28 cellular contexts compared by ENCODE assay signal in the genomic region with DNA sequence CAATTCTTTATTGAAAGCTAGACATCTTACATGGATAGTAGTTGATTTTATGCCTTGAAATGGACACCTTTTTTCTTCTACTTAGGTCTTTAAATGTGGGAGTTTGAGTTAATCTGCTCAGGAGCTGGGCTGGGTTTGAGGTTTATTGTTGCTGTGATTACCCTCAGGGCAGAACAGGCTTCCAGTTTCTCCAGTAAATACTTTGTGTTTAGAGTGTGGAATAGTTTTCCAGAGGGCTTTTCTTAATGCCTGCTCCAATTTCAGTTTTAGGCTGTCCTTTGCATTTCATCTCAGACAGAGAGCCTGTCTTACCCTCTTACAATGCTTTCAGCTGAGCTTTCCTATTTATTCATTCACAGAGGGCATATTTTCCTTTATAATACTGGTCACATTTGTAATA.
DNase-seq lines count a peak whose midpoint lies in the region; ATAC-seq and TF ChIP-seq lines count a peak whose summit lies in the region.
"Had no signal": no experiment of that assay in that cellular context is flagged by ENCODE, and none has a peak within 500 bp of the region (broad histone marks: within the 10 kb centered on the region; RNA-seq: fewer than 3 reads in every experiment).

No MANE protein-coding gene starts in this region.

- H4K8ac ChIP-seq in IMR-90 (ENCODE audit: low read depth in 2 of 2, low read length in 2 of 2) (no peak overlapping the region), trophoblast cell (ENCODE audit: low read depth, low read length) (no peak overlapping the region)

- H2BK120ac ChIP-seq in IMR-90 (ENCODE audit: low read depth, low read length): no peak overlapping the region
- H2BK120ac ChIP-seq in trophoblast cell (ENCODE audit: insufficient read depth, low read length, poor library complexity): no peak overlapping the region

- peaks cover 4% of the 10 kb centered on the region; the same call in 1 of the 2 replicates for H3K4me1 ChIP-seq in IMR-90 (ENCODE audit: control insufficient read depth, insufficient read depth, low read length)
- peaks cover 8 to 20% of the 10 kb centered on the region in 2 experiments for H3K4me1 ChIP-seq in trophoblast cell (ENCODE audit: control insufficient read depth in 1 of 2, insufficient read depth in 2 of 2, low read length in 2 of 2)
- peaks cover 11 to 66% (median 53%) of the 10 kb centered on the region in 4 donors for H3K4me1 ChIP-seq in esophagus muscularis mucosa
- H3K4me1 ChIP-seq: BLaER1 had no signal

- H3K79me1 ChIP-seq in IMR-90 (ENCODE audit: low read depth in 1 of 2, low read length in 2 of 2) (peaks cover 19 to 50% of the 10 kb centered on the region in 2 experiments), trophoblast cell (ENCODE audit: low read length) (no peaks in the 10 kb centered on the region)

- no peak overlapping the region for H4K5ac ChIP-seq in IMR-90 (ENCODE audit: low read depth, low read length)

- dilution Hi-C loops in IMR-90 (cut with HindIII; ENCODE audit: low sequenced_read_pairs, unreplicated experiment): no loop called here

- H4K91ac ChIP-seq in IMR-90 (ENCODE audit: insufficient read depth, low read depth, low read length) (no peak overlapping the region), trophoblast cell (ENCODE audit: low read depth, low read length) (no peak overlapping the region)

- H2AK9ac ChIP-seq in IMR-90 (replicated peaks; ENCODE audit: low read depth, low read length, poor library complexity): no peak overlapping the region

- intact Hi-C loops in IMR-90 (cut with micrococcal nuclease) (no loop called here), esophagus muscularis mucosa (cut with DNase I) (no loop called here)

- no peak overlapping the region for H3K4me2 ChIP-seq in IMR-90 (ENCODE audit: low read depth, low read length)
- peak overlapping the region; percentile 39 for H3K4me2 ChIP-seq in trophoblast cell (ENCODE audit: low read length)
- H3K4me2 ChIP-seq: BLaER1, PC-9 had no signal

- H3K18ac ChIP-seq in IMR-90 (ENCODE audit: low read depth, low read length) (no peak overlapping the region), trophoblast cell (ENCODE audit: low read length) (no peak overlapping the region)

- H3K23ac ChIP-seq in IMR-90 (ENCODE audit: low read depth, low read length) (no peak overlapping the region), trophoblast cell (ENCODE audit: low read length) (no peak overlapping the region)

- H2AK5ac ChIP-seq in IMR-90 (ENCODE audit: low read depth, low read length) (no peak overlapping the region), trophoblast cell (ENCODE audit: low read length) (no peak overlapping the region)

- H2BK5ac ChIP-seq in IMR-90 (ENCODE audit: low read depth, low read length, poor library complexity, severe bottlenecking): no peak overlapping the region
- no peak overlapping the region for H2BK5ac ChIP-seq in trophoblast cell (ENCODE audit: low read depth, low read length, poor library complexity)

- H3K27ac ChIP-seq in IMR-90 (ENCODE audit: insufficient read depth, low read length): no peak overlapping the region
- peak overlapping the region; percentile 27 for H3K27ac ChIP-seq in trophoblast cell (ENCODE audit: low read depth, low read length)
- H3K27ac ChIP-seq in esophagus muscularis mucosa (replicated peaks in 1 of 4): no peak overlapping the region
- H3K27ac ChIP-seq: BLaER1, esophagus squamous epithelium, PC-9 had no signal

- H4K20me1 ChIP-seq in IMR-90 (ENCODE audit: insufficient read depth, low read length): 0 out of 2 replicates have a peak, but pooled peaks cover 4% of the 10 kb centered on the region
- H4K20me1 ChIP-seq: BLaER1 had no signal

- BruUV-seq in IMR-90 (replicated peaks; lab: Mats Ljungman, UMichigan): no TSS peak

- H3K9ac ChIP-seq in IMR-90 (ENCODE audit: low read depth, low read length): no peak overlapping the region
- H3K9ac ChIP-seq in trophoblast cell (ENCODE audit: low read length): no peak overlapping the region
- H3K9ac ChIP-seq: BLaER1 had no signal

- no peak for TF ChIP-seq CTCF in IMR-90 (conservative IDR thresholded peaks at IDR 0.05; ENCODE audit: low read depth, low read length)
- no peak for TF ChIP-seq CTCF in fibroblast of villous mesenchyme (IDR thresholded peaks at IDR 0.05; ENCODE audit: insufficient read depth, low read depth, low read length)
- no peak for TF ChIP-seq CTCF in esophagus muscularis mucosa (IDR thresholded peaks at IDR 0.05)

- no peak for TF ChIP-seq RAD21 in IMR-90 (IDR thresholded peaks at IDR 0.05; ENCODE audit: low read length)

- H3K27me3 ChIP-seq in IMR-90 (ENCODE audit: control insufficient read depth, insufficient read depth, low read length) (no peaks in the 10 kb centered on the region), trophoblast cell (ENCODE audit: insufficient read depth, low read length) (no peaks in the 10 kb centered on the region), esophagus muscularis mucosa (no peaks in the 10 kb centered on the region)
- H3K27me3 ChIP-seq: BLaER1, esophagus squamous epithelium, heart right ventricle had no signal

- H2BK12ac ChIP-seq in trophoblast cell (ENCODE audit: low read length): no peak overlapping the region

- in situ Hi-C loops in IMR-90 (cut with MboI; ENCODE audit: low sequenced_read_pairs): no loop called here

- ATAC-seq in IMR-90 (ENCODE audit: low read depth) (peak; percentile 84), GM18873 (IDR thresholded peaks at IDR 0.05; ENCODE audit: low FRiP score, unreplicated experiment) (no peak)
- ATAC-seq: heart right ventricle; K562; right cardiac atrium; Right ventricle myocardium inferior; stimulated activated naive CD8-positive, alpha-beta T cell treated with anti-CD3 and anti-CD28 coated beads, Interleukin-15, Interleukin-2, amounts not matched to agents 100 U/mL and 50 U/mL, for 24 hours; T-helper 17 cell had no signal

- H3K9me3 ChIP-seq in IMR-90 (ENCODE audit: control insufficient read depth, insufficient read depth, low read length): no peaks in the 10 kb centered on the region
- peaks cover 2% of the 10 kb centered on the region for H3K9me3 ChIP-seq in trophoblast cell (ENCODE audit: insufficient read depth, low read depth, low read length)
- H3K9me3 ChIP-seq in esophagus muscularis mucosa: no peaks in the 10 kb centered on the region
- H3K9me3 ChIP-seq: BLaER1, esophagus squamous epithelium had no signal

- no peak for TF ChIP-seq POLR2A in IMR-90 (IDR thresholded peaks at IDR 0.05; ENCODE audit: low read depth, low read length)
- TF ChIP-seq POLR2A in esophagus muscularis mucosa (IDR thresholded peaks at IDR 0.05; ENCODE audit: low read depth): no peak

- H3K14ac ChIP-seq in IMR-90 (replicated peaks; ENCODE audit: low read depth, low read length): no peak overlapping the region
- H3K14ac ChIP-seq in trophoblast cell (ENCODE audit: low read length): no peak overlapping the region

- CTCF ChIA-PET in IMR-90 (lab: Yijun Ruan, JAX): interaction anchor here (0.7 kb wide), 1 partner anchor 365 kb away, joined by 3 read pairs; no protein-coding TSS in a partner anchor

- peak; percentile 63 for DNase-seq in EH (ENCODE audit: low read depth)
- peak; percentile 7 for DNase-seq in IMR-90
- DNase-seq in fibroblast of villous mesenchyme (ENCODE audit: low read depth): peak; percentile 36
- no peak for DNase-seq in trophoblast cell
- no peak for DNase-seq in esophagus muscularis mucosa (ENCODE audit: extremely low spot score)
- DNase-seq in NCI-H1417 treated with DMSO at 0.1 percent for 48 hours (lab: John Stamatoyannopoulos, UW): no peak
- DNase-seq: activated CD4-positive, alpha-beta T cell treated with anti-CD3 and anti-CD28 coated beads, Interleukin-2, amount 50 U/mL, for 48 hours; activated naive CD4-positive, alpha-beta T cell; Caco-2; cerebellar nuclear complex; DMS79 treated with DMSO at 0.1 percent for 48 hours; esophagus squamous epithelium; heart right ventricle; kidney glomerular epithelial cell; NCI-H1105; NCI-H1930; NCI-H526; NK-92 treated with Interleukin-12 subunit alpha and Interleukin-12 subunit beta, amount 100 ng/mL, for 24 hours; PC-9; posterior cingulate gyrus; right cardiac atrium; stimulated activated CD4-positive, alpha-beta T cell treated with anti-CD3 and anti-CD28 coated beads, Interleukin-1b, Interleukin-23, amount 100 ng/mL, for 48 hours; stimulated activated naive CD8-positive, alpha-beta T cell treated with anti-CD3 and anti-CD28 coated beads, Interleukin-15, Interleukin-2, amounts not matched to agents 100 U/mL and 50 U/mL, for 24 hours; T-helper 17 cell had no signal

- no peak overlapping the region for H3K56ac ChIP-seq in IMR-90 (ENCODE audit: extremely low read depth, insufficient read depth, low read length)

- no peaks in the 10 kb centered on the region for H3K79me2 ChIP-seq in trophoblast cell (ENCODE audit: control insufficient read depth, insufficient read depth, low read length, poor library complexity)

- POLR2A ChIA-PET in IMR-90 (lab: Charles Lee; ENCODE audit: unreplicated experiment): interaction anchor here (0.6 kb wide), 1 partner anchor 34 kb away, joined by 3 read pairs; no protein-coding TSS in a partner anchor

- H3K36me3 ChIP-seq in IMR-90 (ENCODE audit: control insufficient read depth, insufficient read depth, low read length) (peaks cover 22% of the 10 kb centered on the region), trophoblast cell (ENCODE audit: control insufficient read depth in 1 of 2, insufficient read depth in 2 of 2, low read length in 2 of 2) (peaks cover 8 to 11% of the 10 kb centered on the region in 2 experiments), esophagus muscularis mucosa (peaks cover 10 to 39% (median 25%) of the 10 kb centered on the region in 4 donors)

- no peak overlapping the region for H2BK20ac ChIP-seq in IMR-90 (ENCODE audit: low read depth, low read length)

- peaks cover 9% of the 10 kb centered on the region for H3K9me1 ChIP-seq in IMR-90 (ENCODE audit: insufficient read depth, low read length)

- H4K12ac ChIP-seq in trophoblast cell (ENCODE audit: low read depth, low read length): no peak overlapping the region

- H3K4ac ChIP-seq in IMR-90 (ENCODE audit: low read depth, low read length) (no peak overlapping the region), trophoblast cell (ENCODE audit: low read depth, low read length) (no peak overlapping the region)

- H2AFZ ChIP-seq in IMR-90 (replicated peaks; ENCODE audit: low read length, poor library complexity) (no peak overlapping the region), trophoblast cell (ENCODE audit: insufficient read depth, low read length, poor library complexity) (no peak overlapping the region)
- H2AFZ ChIP-seq: PC-9 had no signal

- H3K4me3 ChIP-seq in IMR-90 (ENCODE audit: insufficient read depth, low read depth, low read length) (no peak overlapping the region), fibroblast of villous mesenchyme (ENCODE audit: low read depth, low read length) (no peak overlapping the region), trophoblast cell (ENCODE audit: low read depth, low read length) (no peak overlapping the region), esophagus muscularis mucosa (no peak overlapping the region)
- H3K4me3 ChIP-seq: BLaER1, esophagus squamous epithelium, heart right ventricle, K562, PC-9 had no signal

- H2BK15ac ChIP-seq in IMR-90 (ENCODE audit: low read depth, low read length): no peak overlapping the region

- TF ChIP-seq EP300 in esophagus muscularis mucosa (IDR thresholded peaks at IDR 0.05): no peak

TF ChIP-seq in IMR-90, 13 proteins besides CTCF, POLR2A, EP300 and RAD21 (continues in another document):
- no peak for TF ChIP-seq SMC3 (IDR thresholded peaks at IDR 0.05; ENCODE audit: low read depth, low read length)
- TF ChIP-seq CHD1 (IDR thresholded peaks at IDR 0.05; ENCODE audit: low read depth, low read length): no peak
- TF ChIP-seq CEBPB (IDR thresholded peaks at IDR 0.05; ENCODE audit: low read depth, low read length): no peak

Comparison
In these comparisons a context has a peak if more than half of its experiments do, and no peak if none do; other contexts are left out.
1. DNase-seq: peak in EH (single experiment), IMR-90 (single experiment) and fibroblast of villous mesenchyme (single experiment); none in trophoblast cell (0 of 2), esophagus muscularis mucosa (single experiment) and NCI-H1417 treated with DMSO at 0.1 percent for 48 hours (single experiment).